In genomic region chr4:37976991-37977470, GRCh38 we compare ENCODE assay signal across 8 cellular contexts. TPM values are rescaled to one million over a fixed set of nuclear protein-coding genes. Genes with fewer than 3 reads are reported as not detected.
DNase-seq lines count a peak whose midpoint lies in the region; ATAC-seq and TF ChIP-seq lines count a peak whose summit lies in the region.

No MANE protein-coding gene starts in this region.

- peaks cover 40% of the 10 kb centered on the region for H3K79me2 ChIP-seq in osteoblast (ENCODE audit: insufficient read depth, low read length)

- H3K4me1 Mint-ChIP-seq in IgD-negative memory B cell: peaks cover 30 to 42% (median 32%) of the 10 kb centered on the region in 3 donors
- peaks cover 26% of the 10 kb centered on the region for H3K4me1 Mint-ChIP-seq in activated naive CD4-positive, alpha-beta T cell treated with anti-CD3 and anti-CD28 coated beads for 36 hours (ENCODE audit: low read depth)

- TF ChIP-seq CTCF in osteoblast (IDR thresholded peaks at IDR 0.05; ENCODE audit: extremely low read depth, low read depth, low read length) (no peak), thyroid gland (IDR thresholded peaks at IDR 0.05) (peak in 2 of 6 experiments; percentile 8 to 20)

- H3K4me3 ChIP-seq in osteoblast (ENCODE audit: insufficient read depth, low read length): peak overlapping the region; percentile 74
- H3K4me3 ChIP-seq in thyroid gland (replicated peaks in 1 of 3): peak overlapping the region; percentile 81 to 91 (median 83)

- no peaks in the 10 kb centered on the region for H4K20me1 ChIP-seq in osteoblast (ENCODE audit: insufficient read depth, low read length)

- no peaks in the 10 kb centered on the region for H3K9me3 Mint-ChIP-seq in IgD-negative memory B cell
- no peaks in the 10 kb centered on the region for H3K9me3 Mint-ChIP-seq in activated naive CD4-positive, alpha-beta T cell treated with anti-CD3 and anti-CD28 coated beads for 36 hours

- peak overlapping the region; percentile 80 to 91 (median 84) for H3K4me3 Mint-ChIP-seq in IgD-negative memory B cell
- H3K4me3 Mint-ChIP-seq in activated naive CD4-positive, alpha-beta T cell treated with anti-CD3 and anti-CD28 coated beads for 36 hours: peak overlapping the region; percentile 77

- no peaks in the 10 kb centered on the region for H3K27me3 Mint-ChIP-seq in IgD-negative memory B cell
- H3K27me3 Mint-ChIP-seq in activated naive CD4-positive, alpha-beta T cell treated with anti-CD3 and anti-CD28 coated beads for 36 hours (ENCODE audit: low read depth): no peaks in the 10 kb centered on the region

- H3K36me3 ChIP-seq in osteoblast (ENCODE audit: insufficient read depth, low read length) (no peaks in the 10 kb centered on the region), thyroid gland (no peaks in the 10 kb centered on the region)

- H3K4me2 ChIP-seq in osteoblast (ENCODE audit: insufficient read depth, low read length): peak overlapping the region; percentile 97

- H3K4me1 ChIP-seq in osteoblast (ENCODE audit: insufficient read depth, low read length) (peaks cover 20% of the 10 kb centered on the region), thyroid gland (peaks cover 25 to 33% of the 10 kb centered on the region in 2 donors)

- TF ChIP-seq POLR2A in thyroid gland (IDR thresholded peaks at IDR 0.05): peak in 1 of 2 donors; percentile 62

- peak; percentile 84 for ATAC-seq in GM21529 (IDR thresholded peaks at IDR 0.05; ENCODE audit: unreplicated experiment)

- CTCF ChIA-PET in activated naive CD4-positive, alpha-beta T cell treated with anti-CD3 and anti-CD28 coated beads for 36 hours (lab: Charles Lee): interaction anchor here (1.2 to 1.7 kb wide), 4 partner anchors 9 to 141 kb away, joined by 3 to 6 read pairs (median 4); no protein-coding TSS in a partner anchor

- peak overlapping the region; percentile 82 to 92 (median 86) for H3K27ac Mint-ChIP-seq in IgD-negative memory B cell
- no peak overlapping the region for H3K27ac Mint-ChIP-seq in activated naive CD4-positive, alpha-beta T cell treated with anti-CD3 and anti-CD28 coated beads for 36 hours

- peak overlapping the region; percentile 53 for H2AFZ ChIP-seq in osteoblast (ENCODE audit: low read length)

- WGBS in thyroid gland, 2 donors: 1 to 3% methylated on average over 10 to 11 of the region's 50 CpGs

- H3K9me3 ChIP-seq in osteoblast (ENCODE audit: low read depth, low read length): no peaks in the 10 kb centered on the region
- no peaks in the 10 kb centered on the region for H3K9me3 ChIP-seq in thyroid gland

- H3K27ac ChIP-seq in osteoblast (ENCODE audit: low read depth, low read length) (peak overlapping the region; percentile 58), thyroid gland (peak overlapping the region; percentile 94 to 97 (median 96))

- in situ Hi-C loops in SK-MEL-5 (cut with HindIII; ENCODE audit: low pct_unique_long_range_greater_than_20kb, low sequenced_read_pairs): no loop called here

- intact Hi-C loops in activated naive CD4-positive, alpha-beta T cell treated with anti-CD3 and anti-CD28 coated beads for 36 hours (cut with micrococcal nuclease): loop anchor here (1.0 to 5.0 kb wide), 7 partner anchors 86 to 695 kb away; partner anchors contain the start of genes PGM2, RELL1 and TBC1D1
- intact Hi-C loops in thyroid gland (cut with DNase I): loop anchor here (5.0 kb wide), 1 partner anchor 40 kb away; no protein-coding TSS in a partner anchor

- no peaks in the 10 kb centered on the region for H3K36me3 Mint-ChIP-seq in IgD-negative memory B cell
- no peaks in the 10 kb centered on the region for H3K36me3 Mint-ChIP-seq in activated naive CD4-positive, alpha-beta T cell treated with anti-CD3 and anti-CD28 coated beads for 36 hours (ENCODE audit: low read depth)

- H3K27me3 ChIP-seq in osteoblast (ENCODE audit: insufficient read depth, low read length) (no peaks in the 10 kb centered on the region), thyroid gland (no peaks in the 10 kb centered on the region)

- peak; percentile 93 for DNase-seq in DMS53 (lab: John Stamatoyannopoulos, UW)
- DNase-seq in SK-MEL-5 (ENCODE audit: low read depth, low spot score): peak; percentile 76
- peak; percentile 79 for DNase-seq in activated naive CD4-positive, alpha-beta T cell treated with anti-CD3 and anti-CD28 coated beads for 36 hours
- DNase-seq in germinal center (ENCODE audit: low spot score): peak; percentile 89
- peak; percentile 94 for DNase-seq in osteoblast (ENCODE audit: insufficient read length, low spot score, missing footprints)
- peak; percentile 83 to 87 for DNase-seq in thyroid gland

RNA-seq across cellular contexts. Expression of gene PTTG2, which starts 16.8 kb away (rescaled TPM):
- polyA plus RNA-seq in IgD-negative memory B cell: not detected
- not detected in 2 replicates for total RNA-seq in SK-MEL-5 (2014; rRNA removed; shearing (Covaris generic))
- not detected in 2 replicates for polyA plus RNA-seq in SK-MEL-5 (2015; cell fraction: cytosol; rRNA removed)
- polyA plus RNA-seq in SK-MEL-5 (2015; cell fraction: nucleus; rRNA removed): not detected in 2 replicates
- total RNA-seq in activated naive CD4-positive, alpha-beta T cell treated with anti-CD3 and anti-CD28 coated beads for 36 hours: not detected
- total RNA-seq in osteoblast (not detected in 2 replicates), thyroid gland (1 to 10 TPM in 1 of 4 donors, not detected in 3; 2.0 TPM)

Comparison
In these comparisons a context has a peak if more than half of its experiments do, and no peak if none do; other contexts are left out.
1. Peak in every context shown above with its lines: DNase-seq, ATAC-seq, H3K4me3 ChIP-seq and H3K27ac ChIP-seq.